ENCODE assay signal across 11 cellular contexts in genomic region chr2:233209978-233210680, GRCh38. TPM values are rescaled to one million over a fixed set of nuclear protein-coding genes. Genes with fewer than 3 reads are reported as not detected.
DNase-seq lines count a peak whose midpoint lies in the region; ATAC-seq and TF ChIP-seq lines count a peak whose summit lies in the region.
"Had no signal": no experiment of that assay in that cellular context is flagged by ENCODE, and none has a peak within 500 bp of the region (broad histone marks: within the 10 kb centered on the region; RNA-seq: fewer than 3 reads in every experiment).

No MANE protein-coding gene starts in this region.

- 60% methylated on average over 12 of the region's 12 CpGs for WGBS in HUES64

- H3K9me3 ChIP-seq in CD4-positive, alpha-beta T cell (ENCODE audit: control insufficient read depth, low read length) = no peaks in the 10 kb centered on the region
- no peaks in the 10 kb centered on the region for H3K9me3 ChIP-seq in HUES64 (ENCODE audit: insufficient read depth, low read depth, low read length)
- no peaks in the 10 kb centered on the region for H3K9me3 ChIP-seq in A673 (ENCODE audit: low read depth, low read length, poor library complexity, severe bottlenecking)
- H3K9me3 ChIP-seq in ascending aorta = no peaks in the 10 kb centered on the region

- intact Hi-C loops in CD4-positive, alpha-beta T cell (cut with DNase I, micrococcal nuclease) = no loop called here
- intact Hi-C loops in A673 (cut with micrococcal nuclease; ENCODE audit: unreplicated experiment) (no loop called here), ascending aorta (cut with DNase I) (no loop called here)

- H3K27me3 Mint-ChIP-seq in CD4-positive, alpha-beta T cell = no peaks in the 10 kb centered on the region
- H3K27me3 Mint-ChIP-seq in naive thymus-derived CD8-positive, alpha-beta T cell = no peaks in the 10 kb centered on the region

- peaks cover 34% of the 10 kb centered on the region; the same call in 1 of the 2 replicates for H3K4me1 ChIP-seq in HUES64 (ENCODE audit: insufficient read depth, low read length)
- H3K4me1 ChIP-seq in A673 (ENCODE audit: insufficient read depth, low read length, poor library complexity, severe bottlenecking) = peaks cover 16% of the 10 kb centered on the region
- peaks cover 8 to 12% of the 10 kb centered on the region in 2 donors for H3K4me1 ChIP-seq in ascending aorta

- H3K9me3 Mint-ChIP-seq in CD4-positive, alpha-beta T cell = no peaks in the 10 kb centered on the region
- H3K9me3 Mint-ChIP-seq in naive thymus-derived CD8-positive, alpha-beta T cell = no peaks in the 10 kb centered on the region

- no peaks in the 10 kb centered on the region for H3K27me3 ChIP-seq in CD4-positive, alpha-beta T cell (ENCODE audit: control insufficient read depth, insufficient read depth, low read length)
- H3K27me3 ChIP-seq in HUES64 (ENCODE audit: insufficient read depth, low read length) = no peaks in the 10 kb centered on the region
- H3K27me3 ChIP-seq in brain microvascular endothelial cell (replicated peaks) = no peaks in the 10 kb centered on the region
- no peaks in the 10 kb centered on the region for H3K27me3 ChIP-seq in A673 (replicated peaks; ENCODE audit: insufficient read depth, low read depth, low read length, poor library complexity)
- no peaks in the 10 kb centered on the region for H3K27me3 ChIP-seq in ascending aorta

- no peak overlapping the region for H3K4me3 Mint-ChIP-seq in CD4-positive, alpha-beta T cell
- H3K4me3 Mint-ChIP-seq in naive thymus-derived CD8-positive, alpha-beta T cell = peak overlapping the region in 1 of 10 donors; percentile 30

- H3K27ac Mint-ChIP-seq in CD4-positive, alpha-beta T cell = peak overlapping the region; percentile 75
- peak overlapping the region; percentile 64 to 93 (median 80) for H3K27ac Mint-ChIP-seq in naive thymus-derived CD8-positive, alpha-beta T cell

- no peak for TF ChIP-seq CTCF in CD4-positive, alpha-beta T cell (IDR thresholded peaks at IDR 0.05)
- no peak for TF ChIP-seq CTCF in brain microvascular endothelial cell (IDR thresholded peaks at IDR 0.05; ENCODE audit: low read depth, low read length, missing control alignments)
- TF ChIP-seq CTCF in A673 (conservative IDR thresholded peaks at IDR 0.05; ENCODE audit: low read depth, low read length) = no peak
- TF ChIP-seq CTCF in ascending aorta (IDR thresholded peaks at IDR 0.05) = no peak

- no peak overlapping the region for H3K9ac ChIP-seq in HUES64 (ENCODE audit: low read depth, low read length)
- H3K9ac ChIP-seq: KMS-11 had no signal

- POLR2A ChIA-PET in CD4-positive, alpha-beta T cell (lab: Charles Lee) = no interaction called here
- POLR2A ChIA-PET in naive thymus-derived CD8-positive, alpha-beta T cell (lab: Charles Lee) = interaction anchor here (0.6 kb wide), 1 partner anchor 15 kb away, joined by 3 read pairs; no protein-coding TSS in a partner anchor
- POLR2A ChIA-PET in A673 (lab: Charles Lee; ENCODE audit: low non-redundant PET) = no interaction called here

- no peaks in the 10 kb centered on the region for H3K36me3 ChIP-seq in HUES64 (ENCODE audit: insufficient read depth, low read length)
- H3K36me3 ChIP-seq in brain microvascular endothelial cell (replicated peaks) = no peaks in the 10 kb centered on the region
- H3K36me3 ChIP-seq in A673 (ENCODE audit: insufficient read depth, low read length, poor library complexity, severe bottlenecking) = no peaks in the 10 kb centered on the region
- H3K36me3 ChIP-seq in ascending aorta = no peaks in the 10 kb centered on the region

- BruUV-seq in A673 (replicated peaks; lab: Mats Ljungman, UMichigan) = no TSS peak

- CTCF ChIA-PET in CD4-positive, alpha-beta T cell (lab: Charles Lee) = no interaction called here
- CTCF ChIA-PET in A673 (lab: Charles Lee) = no interaction called here

- ATAC-seq in CD4-positive, alpha-beta T cell (ENCODE audit: poor library complexity) = no peak
- no peak for ATAC-seq in naive thymus-derived CD8-positive, alpha-beta T cell
- ATAC-seq in HG03354 (IDR thresholded peaks at IDR 0.05; ENCODE audit: poor library complexity, severe bottlenecking, unreplicated experiment) = no peak
- no peak for ATAC-seq in activated CD4-positive, CD25-positive, alpha-beta regulatory T cell treated with anti-CD3 and anti-CD28 coated beads, Interleukin-2, amount 50 U/mL, for 24 hours

- H3K4me3 ChIP-seq in HUES64 (ENCODE audit: low read length) (no peak overlapping the region), brain microvascular endothelial cell (ENCODE audit: low read depth, low read length) (no peak overlapping the region), A673 (ENCODE audit: low read depth, low read length, poor library complexity, severe bottlenecking) (no peak overlapping the region), ascending aorta (no peak overlapping the region)

- no peak overlapping the region for H3K27ac ChIP-seq in CD4-positive, alpha-beta T cell (ENCODE audit: low read depth, low read length)
- H3K27ac ChIP-seq in HUES64 (ENCODE audit: low read depth, low read length) = peak overlapping the region; percentile 89
- H3K27ac ChIP-seq in brain microvascular endothelial cell = no peak overlapping the region
- no peak overlapping the region for H3K27ac ChIP-seq in A673 (ENCODE audit: low read depth, low read length, poor library complexity, severe bottlenecking)
- peak overlapping the region in 1 of 2 donors; percentile 9 for H3K27ac ChIP-seq in ascending aorta
- H3K27ac ChIP-seq: KMS-11 had no signal

- H3K4me1 Mint-ChIP-seq in CD4-positive, alpha-beta T cell (ENCODE audit: low read depth) = peaks cover 19% of the 10 kb centered on the region
- peaks cover 17 to 29% (median 20%) of the 10 kb centered on the region in 4 donors for H3K4me1 Mint-ChIP-seq in naive thymus-derived CD8-positive, alpha-beta T cell

- no peak for DNase-seq in CD4-positive, alpha-beta T cell
- DNase-seq in brain microvascular endothelial cell (peak; percentile 25), A673 (ENCODE audit: low spot score) (no peak), ascending aorta (ENCODE audit: low spot score in 2 of 2) (no peak)
- DNase-seq in naive thymus-derived CD8-positive, alpha-beta T cell = no peak
- DNase-seq: cortex of kidney, NCI-H446 had no signal

- H3K36me3 Mint-ChIP-seq in CD4-positive, alpha-beta T cell (ENCODE audit: low read depth) = peaks cover 39% of the 10 kb centered on the region
- peaks cover 0 to 22% (median 0%) of the 10 kb centered on the region in 3 donors for H3K36me3 Mint-ChIP-seq in naive thymus-derived CD8-positive, alpha-beta T cell

- in situ Hi-C loops in brain microvascular endothelial cell (cut with HindIII; ENCODE audit: low pct_ligation_motif_present, low sequenced_read_pairs) = no loop called here

RNA-seq across cellular contexts. Expression of gene ATG16L1, which starts 41.3 kb away (rescaled TPM):
- total RNA-seq in CD4-positive, alpha-beta T cell = 100 to 1,000 TPM; 134 to 135 TPM
- 15.9 TPM for polyA plus RNA-seq in HUES64 (2013, experiment 1 of 2)
- 13.7 TPM for polyA plus RNA-seq in HUES64 (2013, experiment 2 of 2)
- total RNA-seq in naive thymus-derived CD8-positive, alpha-beta T cell = 10 to 100 TPM; 76.4 to 78.5 TPM
- 10 to 100 TPM; 12.4 to 19.3 (median 15.7) TPM for polyA plus RNA-seq in naive thymus-derived CD8-positive, alpha-beta T cell
- total RNA-seq in A673 (2021) (38.2 and 43.2 TPM in 2 replicates), ascending aorta (28.1 TPM)
